22 cellular contexts compared by ENCODE assay signal in the genomic region with DNA sequence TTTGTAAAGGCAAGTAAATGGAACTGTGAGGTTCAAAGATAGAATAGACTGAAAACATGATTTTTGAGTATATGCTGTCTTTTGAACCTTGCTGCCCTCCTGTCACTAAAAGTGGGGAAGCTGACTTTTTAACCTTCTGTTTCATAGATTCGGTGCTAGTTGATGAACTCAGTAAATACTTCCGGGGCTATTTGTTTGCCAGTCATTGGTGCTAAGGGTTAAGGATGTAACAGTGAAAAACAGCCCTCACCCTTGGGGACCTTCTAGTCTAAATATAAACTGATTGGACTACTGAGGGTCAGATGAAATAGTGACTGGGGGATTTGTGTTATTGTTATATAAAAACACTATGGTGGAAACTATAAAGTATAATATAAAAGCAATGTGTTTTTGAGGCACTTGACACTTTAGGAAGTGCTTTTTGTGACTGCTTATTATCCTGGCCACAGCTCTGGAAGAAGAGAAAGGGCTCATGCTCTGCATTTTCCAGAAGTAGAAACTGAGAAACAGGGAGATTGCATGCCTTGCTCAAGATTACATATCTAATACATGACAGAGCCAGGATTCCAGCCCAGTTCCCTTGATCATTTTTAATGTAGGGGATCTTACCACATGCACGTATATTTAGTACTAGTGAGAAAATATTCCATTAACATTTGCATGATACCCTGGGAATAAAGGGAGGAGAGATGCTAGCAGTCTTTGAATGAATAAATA. TPM values are rescaled to one million over a fixed set of nuclear protein-coding genes. Genes with fewer than 3 reads are reported as not detected.
DNase-seq lines count a peak whose midpoint lies in the region; ATAC-seq, FAIRE-seq and TF ChIP-seq lines count a peak whose summit lies in the region.
"Had no signal": no experiment of that assay in that cellular context is flagged by ENCODE, and none has a peak within 500 bp of the region (broad histone marks: within the 10 kb centered on the region; RNA-seq: fewer than 3 reads in every experiment).

No MANE protein-coding gene starts in this region.

- in situ Hi-C loops in HepG2 (cut with HindIII; ENCODE audit: extremely low pct_ligation_motif_present, low pct_unique_long_range_greater_than_20kb): no loop called here
- in situ Hi-C loops in brain microvascular endothelial cell (cut with HindIII; ENCODE audit: low pct_ligation_motif_present, low sequenced_read_pairs): no loop called here

- no peaks in the 10 kb centered on the region for H3K36me3 ChIP-seq in cardiac muscle cell
- H3K36me3 ChIP-seq in heart right ventricle: peaks cover 0 to 10% (median 0%) of the 10 kb centered on the region in 9 donors
- H3K36me3 ChIP-seq in esophagus muscularis mucosa: no peaks in the 10 kb centered on the region
- H3K36me3 ChIP-seq in HepG2 (replicated peaks in 1 of 2; ENCODE audit: control insufficient read depth in 1 of 2, insufficient read depth in 2 of 2, low read length in 2 of 2): no peaks in the 10 kb centered on the region
- no peaks in the 10 kb centered on the region for H3K36me3 ChIP-seq in subcutaneous abdominal adipose tissue (ENCODE audit: control insufficient read depth in 5 of 5, insufficient read depth in 5 of 5, low read length in 5 of 5)
- H3K36me3 ChIP-seq in brain microvascular endothelial cell (replicated peaks): no peaks in the 10 kb centered on the region
- H3K36me3 ChIP-seq: BLaER1 had no signal

- H3K27me3 ChIP-seq in cardiac muscle cell (peaks cover 5% of the 10 kb centered on the region), heart right ventricle (no peaks in the 10 kb centered on the region), esophagus muscularis mucosa (no peaks in the 10 kb centered on the region), HepG2 (ENCODE audit: control insufficient read depth in 1 of 2, insufficient read depth in 2 of 2, low read length in 2 of 2) (no peaks in the 10 kb centered on the region), subcutaneous abdominal adipose tissue (ENCODE audit: control insufficient read depth in 5 of 5, insufficient read depth in 4 of 5, low read length in 5 of 5) (no peaks in the 10 kb centered on the region), brain microvascular endothelial cell (replicated peaks) (no peaks in the 10 kb centered on the region)

- DNase-seq in cardiac muscle cell (ENCODE audit: low read depth in 1 of 2, low spot score in 1 of 2): peak in 1 of 2 donors; percentile 20
- DNase-seq in heart right ventricle: no peak
- peak; percentile 70 for DNase-seq in esophagus muscularis mucosa (ENCODE audit: extremely low spot score)
- no peak for DNase-seq in HepG2 (ENCODE audit: low spot score)
- no peak for DNase-seq in NCI-H2227 treated with DMSO at 0.1 percent for 48 hours (lab: John Stamatoyannopoulos, UW)
- DNase-seq in germinal center (ENCODE audit: low spot score): no peak
- no peak for DNase-seq in brain microvascular endothelial cell
- DNase-seq: 8988T; CD8-positive, alpha-beta T cell; DMS79 treated with DMSO at 0.1 percent for 48 hours; GDM1; GOT3; NCI-H1105 treated with DMSO at 0.1 percent for 48 hours; NCI-H1694 treated with DMSO at 0.1 percent for 48 hours; NCI-H446; NK-92 treated with Interleukin-12 subunit alpha and Interleukin-12 subunit beta, amount 100 ng/mL, for 24 hours; OCI-M1; RPMI8226 had no signal

- no peaks in the 10 kb centered on the region for H4K20me1 ChIP-seq in HepG2 (ENCODE audit: insufficient read depth, low read length)
- H4K20me1 ChIP-seq: BLaER1 had no signal

- CTCF ChIA-PET in HepG2 (lab: Yijun Ruan, JAX; ENCODE audit: low intra/inter-chr PET ratio, low total read pairs): no interaction called here

- H2AFZ ChIP-seq in HepG2 (ENCODE audit: low read length): no peak overlapping the region

- TF ChIP-seq CTCF in cardiac muscle cell (IDR thresholded peaks at IDR 0.05; ENCODE audit: low read depth, low read length): no peak
- no peak for TF ChIP-seq CTCF in heart right ventricle (IDR thresholded peaks at IDR 0.05)
- TF ChIP-seq CTCF in esophagus muscularis mucosa (IDR thresholded peaks at IDR 0.05): no peak
- TF ChIP-seq CTCF in HepG2 (CRISPR knock-in tag; IDR thresholded peaks at IDR 0.05): no peak
- no peak for TF ChIP-seq CTCF in brain microvascular endothelial cell (IDR thresholded peaks at IDR 0.05; ENCODE audit: low read depth, low read length, missing control alignments)

- H3K4me1 ChIP-seq in cardiac muscle cell (ENCODE audit: low read depth) (peaks cover 17% of the 10 kb centered on the region), heart right ventricle (peaks cover 0 to 23% (median 13%) of the 10 kb centered on the region in 9 donors), esophagus muscularis mucosa (peaks cover 9 to 14% (median 13%) of the 10 kb centered on the region in 4 donors), HepG2 (ENCODE audit: insufficient read depth, low read length) (peaks cover 33% of the 10 kb centered on the region), subcutaneous abdominal adipose tissue (ENCODE audit: control insufficient read depth in 5 of 5, insufficient read depth in 5 of 5, low read length in 5 of 5) (peaks cover 0 to 34% (median 21%) of the 10 kb centered on the region in 5 donors)

- POLR2A ChIA-PET in HepG2 (lab: Yijun Ruan, JAX): no interaction called here

- FAIRE-seq in HepG2 (lab: Jason Lieb, UNC): no peak
- FAIRE-seq: D721Med, GM12878 had no signal

- intact Hi-C loops in heart right ventricle (cut with DNase I): no loop called here
- intact Hi-C loops in esophagus muscularis mucosa (cut with DNase I): no loop called here
- intact Hi-C loops in HepG2 (cut with micrococcal nuclease; ENCODE audit: unreplicated experiment): no loop called here

- WGBS in heart right ventricle, 2 donors: 48 to 49% methylated on average over 3 of the region's 3 CpGs
- 60% methylated on average over 3 of the region's 3 CpGs for WGBS in esophagus muscularis mucosa
- 26% methylated on average over 3 of the region's 3 CpGs for WGBS in HepG2 (ENCODE audit: low lambda C conversion rate)

- H3K4me3 ChIP-seq in cardiac muscle cell (no peak overlapping the region), heart right ventricle (no peak overlapping the region), esophagus muscularis mucosa (no peak overlapping the region), HepG2 (replicated peaks in 1 of 3; ENCODE audit: insufficient read depth in 1 of 3, low read depth in 2 of 3, low read length in 3 of 3) (no peak overlapping the region), subcutaneous abdominal adipose tissue (ENCODE audit: low read depth in 1 of 5, low read length in 5 of 5) (peak overlapping the region in 1 of 5 donors; percentile 0), brain microvascular endothelial cell (ENCODE audit: low read depth, low read length) (no peak overlapping the region)
- H3K4me3 ChIP-seq: BLaER1, GM12878 had no signal

- no peak for ATAC-seq in heart right ventricle
- ATAC-seq in HepG2: no peak
- ATAC-seq: CD8-positive, alpha-beta T cell; GM12878 had no signal

- TF ChIP-seq POLR2A in esophagus muscularis mucosa (IDR thresholded peaks at IDR 0.05; ENCODE audit: low read depth) (no peak), HepG2 (IDR thresholded peaks at IDR 0.05; ENCODE audit: insufficient read depth in 1 of 2, low read depth in 2 of 2, low read length in 2 of 2) (no peak)

- H3K9me3 ChIP-seq in cardiac muscle cell (ENCODE audit: low read depth) (no peaks in the 10 kb centered on the region), heart right ventricle (no peaks in the 10 kb centered on the region), esophagus muscularis mucosa (no peaks in the 10 kb centered on the region), HepG2 (ENCODE audit: low read length) (0 out of 2 replicates have a peak, but pooled peaks cover 4% of the 10 kb centered on the region), subcutaneous abdominal adipose tissue (ENCODE audit: control insufficient read depth in 5 of 5, low read length in 5 of 5) (no peaks in the 10 kb centered on the region)

- no peak for TF ChIP-seq EP300 in esophagus muscularis mucosa (IDR thresholded peaks at IDR 0.05)
- TF ChIP-seq EP300 in HepG2 (IDR thresholded peaks at IDR 0.05; ENCODE audit: low read depth in 2 of 2, low read length in 2 of 2): no peak
- no peak for TF ChIP-seq EP300 in HepG2 (CRISPR knock-in tag; IDR thresholded peaks at IDR 0.05; ENCODE audit: borderline replicate concordance)

- H3K27ac ChIP-seq in cardiac muscle cell (peak overlapping the region; percentile 17), heart right ventricle (peak overlapping the region in 3 of 10 donors; percentile 5 to 16 (median 7)), esophagus muscularis mucosa (replicated peaks in 1 of 4) (no peak overlapping the region), HepG2 (ENCODE audit: extremely low read length, insufficient read depth, low read length) (no peak overlapping the region), subcutaneous abdominal adipose tissue (ENCODE audit: low read depth, low read length) (peak overlapping the region; percentile 91), brain microvascular endothelial cell (no peak overlapping the region)
- H3K27ac ChIP-seq: BLaER1 had no signal

- TF ChIP-seq RAD21 in HepG2 (CRISPR knock-in tag; IDR thresholded peaks at IDR 0.05): no peak

- H3K79me2 ChIP-seq in HepG2 (ENCODE audit: insufficient read depth, low read length): no peaks in the 10 kb centered on the region

- no peak overlapping the region for H3K4me2 ChIP-seq in HepG2 (ENCODE audit: low read depth, low read length)
- H3K4me2 ChIP-seq: BLaER1 had no signal

- no TSS peak for BruUV-seq in HepG2 (replicated peaks; lab: Mats Ljungman, UMichigan)

- H3K9ac ChIP-seq in HepG2 (ENCODE audit: insufficient read depth, low read depth, low read length): no peak overlapping the region
- peak overlapping the region in 3 of 5 donors; percentile 15 to 42 (median 23) for H3K9ac ChIP-seq in subcutaneous abdominal adipose tissue (ENCODE audit: low read length in 5 of 5)
- H3K9ac ChIP-seq: BLaER1 had no signal

RNA-seq across cellular contexts. Expression of gene BST1, which starts 3.9 kb away (rescaled TPM):
- 0.09 and 0.60 TPM in 2 replicates for total RNA-seq in cardiac muscle cell
- polyA plus RNA-seq in cardiac muscle cell: 0.24 and 0.35 TPM in 2 replicates
- 1 to 10 TPM; 1.3 to 5.7 (median 3.2) TPM for total RNA-seq in heart right ventricle
- polyA plus RNA-seq in heart right ventricle: 1 to 10 TPM; 2.3 to 2.9 TPM
- total RNA-seq in esophagus muscularis mucosa: 1 to 10 TPM; 2.5 to 6.0 (median 4.3) TPM
- total RNA-seq in HepG2 (2016; rRNA removed; fragmentation: Illumina TruSeq; extraction: Trizol): 0.22 and 0.49 TPM in 2 replicates
- total RNA-seq in HepG2 (2016; cell fraction: cytosol; rRNA removed; fragmentation: Illumina TruSeq; extraction: Trizol; ENCODE audit: low read depth): 0.30 and 0.62 TPM in 2 replicates
- 0.12 and 0.26 TPM in 2 replicates for total RNA-seq in HepG2 (2016; cell fraction: insoluble cytoplasmic fraction; rRNA removed; fragmentation: Illumina TruSeq; extraction: Trizol)
- total RNA-seq in HepG2 (2016; cell fraction: membrane; rRNA removed; fragmentation: Illumina TruSeq; extraction: Trizol): 0.53 and 0.83 TPM in 2 replicates
- not detected in 2 replicates for total RNA-seq in HepG2 (2016; cell fraction: nucleus; rRNA removed; fragmentation: Illumina TruSeq; extraction: Trizol)
- polyA plus RNA-seq in HepG2 (2011; rRNA removed): 0.09 and 0.10 TPM in 2 replicates
- 0.15 and 0.23 TPM in 2 replicates for polyA plus RNA-seq in HepG2 (2011; cell fraction: cytosol; rRNA removed)
- not detected in 2 replicates for polyA plus RNA-seq in HepG2 (2011; cell fraction: nucleus; rRNA removed)
- 0.16 and 0.30 TPM in 2 replicates for polyA plus RNA-seq in HepG2 (2012)
- 0.53 and 0.61 TPM in 2 replicates for polyA plus RNA-seq in HepG2 (2016; cell fraction: cytosol; fragmentation: Illumina TruSeq; extraction: Trizol; ENCODE audit: low read depth)
- polyA plus RNA-seq in HepG2 (2016; cell fraction: insoluble cytoplasmic fraction; fragmentation: Illumina TruSeq; extraction: Trizol; ENCODE audit: low read depth): 0.44 TPM in 1 of 2 replicates, not detected in the other
- polyA plus RNA-seq in HepG2 (2016; cell fraction: membrane; fragmentation: Illumina TruSeq; extraction: Trizol; ENCODE audit: low read depth): 0.40 and 0.46 TPM in 2 replicates
- polyA plus RNA-seq in HepG2 (2016; cell fraction: nucleus; fragmentation: Illumina TruSeq; extraction: Trizol; ENCODE audit: insufficient read depth, low read depth): 0.23 TPM in 1 of 2 replicates, not detected in the other
- polyA minus RNA-seq in HepG2 (2011; rRNA and poly(A)+ RNA removed; ENCODE audit: low replicate concordance): not detected in 2 replicates
- not detected in 2 replicates for polyA minus RNA-seq in HepG2 (2011; cell fraction: cytosol; rRNA and poly(A)+ RNA removed)
- 0.26 and 0.37 TPM in 2 replicates for polyA minus RNA-seq in HepG2 (2011; cell fraction: nucleus; rRNA and poly(A)+ RNA removed)

RNA-seq across cellular contexts. Expression of gene FAM200B, which starts 25.2 kb away (rescaled TPM):
- 35.9 and 38.2 TPM in 2 replicates for total RNA-seq in cardiac muscle cell
- 57.4 and 65.9 TPM in 2 replicates for polyA plus RNA-seq in cardiac muscle cell
- 10 to 100 TPM; 19.7 to 38.7 (median 30.3) TPM for total RNA-seq in heart right ventricle
- 10 to 100 TPM; 21.7 to 23.2 TPM for polyA plus RNA-seq in heart right ventricle
- 10 to 100 TPM; 40.4 to 88.5 (median 71.2) TPM for total RNA-seq in esophagus muscularis mucosa
- 41.8 and 48.4 TPM in 2 replicates for total RNA-seq in HepG2 (2016; rRNA removed; fragmentation: Illumina TruSeq; extraction: Trizol)
- 187 and 205 TPM in 2 replicates for total RNA-seq in HepG2 (2016; cell fraction: cytosol; rRNA removed; fragmentation: Illumina TruSeq; extraction: Trizol; ENCODE audit: low read depth)
- total RNA-seq in HepG2 (2016; cell fraction: insoluble cytoplasmic fraction; rRNA removed; fragmentation: Illumina TruSeq; extraction: Trizol): 40.1 and 43.4 TPM in 2 replicates
- total RNA-seq in HepG2 (2016; cell fraction: membrane; rRNA removed; fragmentation: Illumina TruSeq; extraction: Trizol): 125 and 136 TPM in 2 replicates
- 24.8 and 29.3 TPM in 2 replicates for total RNA-seq in HepG2 (2016; cell fraction: nucleus; rRNA removed; fragmentation: Illumina TruSeq; extraction: Trizol)
- polyA plus RNA-seq in HepG2 (2011; rRNA removed): 24.4 and 25.6 TPM in 2 replicates
- polyA plus RNA-seq in HepG2 (2011; cell fraction: cytosol; rRNA removed): 17.3 and 24.8 TPM in 2 replicates
- 12.5 and 18.9 TPM in 2 replicates for polyA plus RNA-seq in HepG2 (2011; cell fraction: nucleus; rRNA removed)
- 37.2 and 53.0 TPM in 2 replicates for polyA plus RNA-seq in HepG2 (2012)
- 277 and 328 TPM in 2 replicates for polyA plus RNA-seq in HepG2 (2016; cell fraction: cytosol; fragmentation: Illumina TruSeq; extraction: Trizol; ENCODE audit: low read depth)
- 44.1 and 47.5 TPM in 2 replicates for polyA plus RNA-seq in HepG2 (2016; cell fraction: insoluble cytoplasmic fraction; fragmentation: Illumina TruSeq; extraction: Trizol; ENCODE audit: low read depth)
- polyA plus RNA-seq in HepG2 (2016; cell fraction: membrane; fragmentation: Illumina TruSeq; extraction: Trizol; ENCODE audit: low read depth): 136 and 146 TPM in 2 replicates
- polyA plus RNA-seq in HepG2 (2016; cell fraction: nucleus; fragmentation: Illumina TruSeq; extraction: Trizol; ENCODE audit: insufficient read depth, low read depth): 41.1 and 41.9 TPM in 2 replicates
- 1.9 and 3.1 TPM in 2 replicates for polyA minus RNA-seq in HepG2 (2011; rRNA and poly(A)+ RNA removed; ENCODE audit: low replicate concordance)
- 10.3 and 11.5 TPM in 2 replicates for polyA minus RNA-seq in HepG2 (2011; cell fraction: cytosol; rRNA and poly(A)+ RNA removed)
- polyA minus RNA-seq in HepG2 (2011; cell fraction: nucleus; rRNA and poly(A)+ RNA removed): 17.9 and 23.9 TPM in 2 replicates

RNA-seq across cellular contexts. Expression of gene FBXL5, which starts 51.6 kb away (rescaled TPM):
- total RNA-seq in cardiac muscle cell (55.6 and 66.3 TPM in 2 replicates), heart right ventricle (100 to 1,000 TPM in 1 of 10 donors, 10 to 100 TPM in 9; 63.2 to 102 (median 77.3) TPM), esophagus muscularis mucosa (100 to 1,000 TPM in 3 of 4 donors, 10 to 100 TPM in 1; 67.8 to 141 (median 140) TPM), HepG2 (2016; rRNA removed; fragmentation: Illumina TruSeq; extraction: Trizol) (45.3 and 53.4 TPM in 2 replicates)
- polyA plus RNA-seq in cardiac muscle cell (39.0 and 96.5 TPM in 2 replicates), heart right ventricle (10 to 100 TPM; 32.8 to 35.7 TPM), HepG2 (2011; rRNA removed) (17.4 TPM in 2 replicates)
- total RNA-seq in HepG2 (2016; cell fraction: cytosol; rRNA removed; fragmentation: Illumina TruSeq; extraction: Trizol; ENCODE audit: low read depth): 63.0 and 88.0 TPM in 2 replicates
- total RNA-seq in HepG2 (2016; cell fraction: insoluble cytoplasmic fraction; rRNA removed; fragmentation: Illumina TruSeq; extraction: Trizol): 47.1 and 56.1 TPM in 2 replicates
- 73.4 and 79.1 TPM in 2 replicates for total RNA-seq in HepG2 (2016; cell fraction: membrane; rRNA removed; fragmentation: Illumina TruSeq; extraction: Trizol)
- 47.7 and 52.7 TPM in 2 replicates for total RNA-seq in HepG2 (2016; cell fraction: nucleus; rRNA removed; fragmentation: Illumina TruSeq; extraction: Trizol)
- polyA plus RNA-seq in HepG2 (2011; cell fraction: cytosol; rRNA removed): 7.7 and 12.9 TPM in 2 replicates
- 9.5 and 10.5 TPM in 2 replicates for polyA plus RNA-seq in HepG2 (2011; cell fraction: nucleus; rRNA removed)
- 13.5 and 18.2 TPM in 2 replicates for polyA plus RNA-seq in HepG2 (2012)
- 78.1 and 98.5 TPM in 2 replicates for polyA plus RNA-seq in HepG2 (2016; cell fraction: cytosol; fragmentation: Illumina TruSeq; extraction: Trizol; ENCODE audit: low read depth)
- polyA plus RNA-seq in HepG2 (2016; cell fraction: insoluble cytoplasmic fraction; fragmentation: Illumina TruSeq; extraction: Trizol; ENCODE audit: low read depth): 41.7 and 43.3 TPM in 2 replicates
- polyA plus RNA-seq in HepG2 (2016; cell fraction: membrane; fragmentation: Illumina TruSeq; extraction: Trizol; ENCODE audit: low read depth): 55.3 and 67.3 TPM in 2 replicates
- 34.6 and 35.2 TPM in 2 replicates for polyA plus RNA-seq in HepG2 (2016; cell fraction: nucleus; fragmentation: Illumina TruSeq; extraction: Trizol; ENCODE audit: insufficient read depth, low read depth)
- polyA minus RNA-seq in HepG2 (2011; rRNA and poly(A)+ RNA removed; ENCODE audit: low replicate concordance): 21.9 and 32.7 TPM in 2 replicates
- polyA minus RNA-seq in HepG2 (2011; cell fraction: cytosol; rRNA and poly(A)+ RNA removed): 17.7 and 18.2 TPM in 2 replicates
- polyA minus RNA-seq in HepG2 (2011; cell fraction: nucleus; rRNA and poly(A)+ RNA removed): 93.9 and 97.2 TPM in 2 replicates

Comparison
In these comparisons a context has a peak if more than half of its experiments do, and no peak if none do; other contexts are left out.
1. H3K27ac ChIP-seq: peak in cardiac muscle cell (single experiment) and subcutaneous abdominal adipose tissue (single experiment); none in esophagus muscularis mucosa (0 of 4), HepG2 (single experiment) and brain microvascular endothelial cell (single experiment).